Comparison of ENCODE assay signal across 17 cellular contexts in the genomic region with DNA sequence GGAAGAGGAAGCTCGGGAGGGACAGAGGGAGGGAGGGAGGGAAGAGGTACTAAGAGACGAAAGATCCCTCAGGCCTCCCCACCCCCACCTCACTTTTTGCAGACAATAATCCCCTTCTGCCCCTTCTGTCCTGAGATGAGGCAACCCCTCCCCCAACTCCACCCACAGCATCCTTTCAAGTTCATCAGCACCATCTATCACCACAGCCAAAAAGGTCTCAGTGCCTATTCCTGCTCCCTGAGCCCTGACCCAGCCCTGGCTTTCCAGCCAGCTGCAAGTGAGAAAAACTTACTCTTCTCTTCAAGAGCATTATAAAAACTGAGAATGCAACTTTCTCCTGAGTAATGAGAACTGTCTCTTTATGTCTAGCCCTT.
DNase-seq lines count a peak whose midpoint lies in the region; ATAC-seq, FAIRE-seq and TF ChIP-seq lines count a peak whose summit lies in the region.
"Had no signal": no experiment of that assay in that cellular context is flagged by ENCODE, and none has a peak within 500 bp of the region (broad histone marks: within the 10 kb centered on the region; RNA-seq: fewer than 3 reads in every experiment).

No MANE protein-coding gene starts in this region.

- H4K8ac ChIP-seq in mesendoderm (ENCODE audit: low read depth, low read length) = no peak overlapping the region

- no peak overlapping the region for H2BK15ac ChIP-seq in mesendoderm (replicated peaks; ENCODE audit: low read depth)

- H3K56ac ChIP-seq in mesendoderm (ENCODE audit: low read length) = peak overlapping the region; percentile 74

- peak overlapping the region; percentile 85 for H3K4me2 ChIP-seq in astrocyte (ENCODE audit: low read length)
- no peak overlapping the region for H3K4me2 ChIP-seq in mesendoderm (ENCODE audit: low read length)

- H3K79me2 ChIP-seq in astrocyte (ENCODE audit: insufficient read depth, low read length) (no peaks in the 10 kb centered on the region), mesendoderm (ENCODE audit: control insufficient read depth, insufficient read depth, low read length) (no peaks in the 10 kb centered on the region)

- peak overlapping the region; percentile 34 for H2BK5ac ChIP-seq in mesendoderm (ENCODE audit: low read length)

- no peak overlapping the region for H3K4me3 Mint-ChIP-seq in activated naive CD8-positive, alpha-beta T cell treated with anti-CD3 and anti-CD28 coated beads, Interleukin-2, amount 10 ng/mL, durations not matched to agents 7 days and 5 days
- no peak overlapping the region for H3K4me3 Mint-ChIP-seq in activated naive CD8-positive, alpha-beta T cell treated with anti-CD3 and anti-CD28 coated beads, Interleukin-2, amount 50 U/mL, for 24 hours
- no peak overlapping the region for H3K4me3 Mint-ChIP-seq in astrocyte (ENCODE audit: unreplicated experiment)

- peak overlapping the region; percentile 74 for H3K27ac Mint-ChIP-seq in activated naive CD8-positive, alpha-beta T cell treated with anti-CD3 and anti-CD28 coated beads, Interleukin-2, amount 10 ng/mL, durations not matched to agents 7 days and 5 days
- H3K27ac Mint-ChIP-seq in activated naive CD8-positive, alpha-beta T cell treated with anti-CD3 and anti-CD28 coated beads, Interleukin-2, amount 50 U/mL, for 24 hours = no peak overlapping the region
- peak overlapping the region; percentile 81 for H3K27ac Mint-ChIP-seq in astrocyte (ENCODE audit: unreplicated experiment)

- ATAC-seq in activated naive CD8-positive, alpha-beta T cell treated with anti-CD3 and anti-CD28 coated beads, Interleukin-2, amount 10 ng/mL, durations not matched to agents 7 days and 5 days (ENCODE audit: low read depth) = no peak
- no peak for ATAC-seq in activated naive CD8-positive, alpha-beta T cell treated with anti-CD3 and anti-CD28 coated beads, Interleukin-2, amount 50 U/mL, for 24 hours
- no peak for ATAC-seq in GM21619 (IDR thresholded peaks at IDR 0.05; ENCODE audit: unreplicated experiment)
- ATAC-seq: stimulated activated naive CD8-positive, alpha-beta T cell treated with anti-CD3 and anti-CD28 coated beads, Interleukin-15, amount 100 ng/mL, for 72 hours had no signal

- no peak overlapping the region for H3K27ac ChIP-seq in astrocyte (ENCODE audit: low read depth, low read length)
- H3K27ac ChIP-seq in mesendoderm (ENCODE audit: low read depth, low read length) = no peak overlapping the region
- H3K27ac ChIP-seq: epithelial cell of prostate had no signal

- H3K27me3 ChIP-seq in astrocyte (ENCODE audit: insufficient read depth, low read length) (peaks cover 2% of the 10 kb centered on the region), mesendoderm (ENCODE audit: insufficient read depth, low read length, poor library complexity) (no peaks in the 10 kb centered on the region)

- FAIRE-seq in astrocyte (lab: Jason Lieb, UNC) = no peak
- FAIRE-seq: GM18507, HTR-8/SVneo had no signal

- POLR2A ChIA-PET in activated naive CD8-positive, alpha-beta T cell treated with anti-CD3 and anti-CD28 coated beads, Interleukin-2, amount 10 ng/mL, durations not matched to agents 7 days and 5 days (lab: Charles Lee) = interaction anchor here (0.7 kb wide), 1 partner anchor 47 kb away, joined by 8 read pairs; no protein-coding TSS in a partner anchor

- no peaks in the 10 kb centered on the region for H3K9me3 ChIP-seq in astrocyte (ENCODE audit: insufficient read depth, low read depth, low read length)
- H3K9me3 ChIP-seq: spleen had no signal

- peaks cover 8% of the 10 kb centered on the region for H3K27me3 Mint-ChIP-seq in activated naive CD8-positive, alpha-beta T cell treated with anti-CD3 and anti-CD28 coated beads, Interleukin-2, amount 10 ng/mL, durations not matched to agents 7 days and 5 days
- H3K27me3 Mint-ChIP-seq in activated naive CD8-positive, alpha-beta T cell treated with anti-CD3 and anti-CD28 coated beads, Interleukin-2, amount 50 U/mL, for 24 hours = peaks cover 3% of the 10 kb centered on the region
- peaks cover under 1% of the 10 kb centered on the region for H3K27me3 Mint-ChIP-seq in astrocyte (ENCODE audit: low read depth, unreplicated experiment)

- no peaks in the 10 kb centered on the region for H3K36me3 Mint-ChIP-seq in activated naive CD8-positive, alpha-beta T cell treated with anti-CD3 and anti-CD28 coated beads, Interleukin-2, amount 10 ng/mL, durations not matched to agents 7 days and 5 days
- no peaks in the 10 kb centered on the region for H3K36me3 Mint-ChIP-seq in activated naive CD8-positive, alpha-beta T cell treated with anti-CD3 and anti-CD28 coated beads, Interleukin-2, amount 50 U/mL, for 24 hours (ENCODE audit: low read depth)
- no peaks in the 10 kb centered on the region for H3K36me3 Mint-ChIP-seq in astrocyte (ENCODE audit: low read depth, unreplicated experiment)

- H3K4me3 ChIP-seq in astrocyte (ENCODE audit: insufficient read depth, low read depth, low read length) (no peak overlapping the region), mesendoderm (ENCODE audit: low read length) (no peak overlapping the region)

- H2BK120ac ChIP-seq in mesendoderm (ENCODE audit: low read depth, low read length) = no peak overlapping the region

- no peak overlapping the region for H2AK5ac ChIP-seq in mesendoderm (ENCODE audit: low read length)

- peak overlapping the region; percentile 76 for H2AFZ ChIP-seq in astrocyte (ENCODE audit: low read depth, low read length)

- H3K9ac ChIP-seq in astrocyte (ENCODE audit: low read length) = no peak overlapping the region
- H3K9ac ChIP-seq in mesendoderm (ENCODE audit: low read length) = no peak overlapping the region

- no peak overlapping the region for H3K18ac ChIP-seq in mesendoderm (ENCODE audit: low read length)

- no peak overlapping the region for H3K4ac ChIP-seq in mesendoderm (ENCODE audit: low read depth, low read length)

- peaks cover 10% of the 10 kb centered on the region for H3K4me1 ChIP-seq in astrocyte (ENCODE audit: insufficient read depth, low read length)
- H3K4me1 ChIP-seq in mesendoderm (ENCODE audit: control insufficient read depth, low read depth, low read length) = peaks cover 13% of the 10 kb centered on the region

- no peaks in the 10 kb centered on the region for H3K79me1 ChIP-seq in mesendoderm (ENCODE audit: low read length)

- DNase-seq in activated naive CD8-positive, alpha-beta T cell treated with anti-CD3 and anti-CD28 coated beads, Interleukin-2, amount 10 ng/mL, durations not matched to agents 7 days and 5 days = no peak
- DNase-seq in activated naive CD8-positive, alpha-beta T cell treated with anti-CD3 and anti-CD28 coated beads, Interleukin-2, amount 50 U/mL, for 24 hours = no peak
- DNase-seq in astrocyte (ENCODE audit: low read depth) (no peak), mesendoderm (peak; percentile 50), AG08396 (ENCODE audit: low spot score) (no peak), putamen (ENCODE audit: low spot score) (no peak)
- no peak for DNase-seq in activated effector memory CD4-positive, alpha-beta T cell treated with anti-CD3 and anti-CD28 coated beads, Interleukin-2, amount 50 U/mL, for 16 hours
- DNase-seq: activated CD4-positive, alpha-beta T cell treated with anti-CD3 and anti-CD28 coated beads for 4 hours; activated T-cell treated with anti-CD3 and anti-CD28 coated beads, Interleukin-2, amount 50 U/mL, for 1 hour; NCI-H1930; spleen; stimulated activated naive CD8-positive, alpha-beta T cell treated with anti-CD3 and anti-CD28 coated beads, Interleukin-15, amount 100 ng/mL, for 72 hours had no signal

- H3K23ac ChIP-seq in mesendoderm (ENCODE audit: low read length) = no peak overlapping the region

- H4K5ac ChIP-seq in mesendoderm (ENCODE audit: low read length) = no peak overlapping the region

- TF ChIP-seq CTCF in astrocyte (IDR thresholded peaks at IDR 0.05; ENCODE audit: insufficient read depth, low read depth, low read length) = no peak

- H3K36me3 ChIP-seq in astrocyte (ENCODE audit: insufficient read depth, low read length) (no peaks in the 10 kb centered on the region), mesendoderm (ENCODE audit: control insufficient read depth, insufficient read depth, low read length) (no peaks in the 10 kb centered on the region)
- H3K36me3 ChIP-seq: spleen had no signal

- H3K9me3 Mint-ChIP-seq in activated naive CD8-positive, alpha-beta T cell treated with anti-CD3 and anti-CD28 coated beads, Interleukin-2, amount 10 ng/mL, durations not matched to agents 7 days and 5 days = no peaks in the 10 kb centered on the region
- no peaks in the 10 kb centered on the region for H3K9me3 Mint-ChIP-seq in activated naive CD8-positive, alpha-beta T cell treated with anti-CD3 and anti-CD28 coated beads, Interleukin-2, amount 50 U/mL, for 24 hours
- H3K9me3 Mint-ChIP-seq in astrocyte (ENCODE audit: unreplicated experiment) = no peaks in the 10 kb centered on the region
- H3K9me3 Mint-ChIP-seq: stimulated activated naive CD8-positive, alpha-beta T cell treated with anti-CD3 and anti-CD28 coated beads, Interleukin-15, amount 100 ng/mL, for 72 hours; T-helper 2 cell treated with Interferon-gamma antibody and Interleukin-4, amounts not matched to agents 5 μg/mL and 100 μg/mL, for 36 hours had no signal

- no CpG with 5 or more reads among the region's 2 CpGs for WGBS in mesendoderm (ENCODE audit: extremely low coverage, insufficient coverage, low lambda C conversion rate)

- peaks cover 14% of the 10 kb centered on the region for H3K4me1 Mint-ChIP-seq in activated naive CD8-positive, alpha-beta T cell treated with anti-CD3 and anti-CD28 coated beads, Interleukin-2, amount 10 ng/mL, durations not matched to agents 7 days and 5 days
- peaks cover 12% of the 10 kb centered on the region for H3K4me1 Mint-ChIP-seq in activated naive CD8-positive, alpha-beta T cell treated with anti-CD3 and anti-CD28 coated beads, Interleukin-2, amount 50 U/mL, for 24 hours
- peaks cover 48% of the 10 kb centered on the region for H3K4me1 Mint-ChIP-seq in astrocyte (ENCODE audit: low read depth, unreplicated experiment)

- H4K20me1 ChIP-seq in astrocyte (ENCODE audit: insufficient read depth, low read length) = no peaks in the 10 kb centered on the region
